In the genomic region with DNA sequence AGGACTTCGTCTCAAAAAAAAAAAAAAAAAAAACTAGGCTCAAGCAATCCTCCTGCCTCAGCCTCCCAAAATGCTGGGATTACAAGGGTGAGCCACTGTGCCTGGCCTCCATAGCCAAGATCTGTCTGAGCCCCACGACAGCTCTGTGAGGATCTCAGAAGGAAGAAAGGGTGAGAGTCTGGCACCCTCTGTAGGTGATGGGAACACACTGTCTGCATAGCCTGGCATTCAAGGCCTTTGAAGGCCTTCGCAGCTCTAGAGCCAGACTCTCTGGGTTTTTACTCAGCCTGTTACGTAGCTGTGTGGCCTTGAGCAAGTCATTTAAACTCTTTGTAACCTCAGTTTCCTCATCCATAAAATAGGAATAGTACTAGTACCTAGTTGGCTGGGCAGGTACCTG, we compare ENCODE assay signal across 8 cellular contexts.
DNase-seq lines count a peak whose midpoint lies in the region; ATAC-seq, FAIRE-seq and TF ChIP-seq lines count a peak whose summit lies in the region.

No MANE protein-coding gene starts in this region.

- no peak for ATAC-seq in GM19455 (IDR thresholded peaks at IDR 0.05; ENCODE audit: unreplicated experiment)

- FAIRE-seq in HTR-8/SVneo (lab: Jason Lieb, UNC), result no peak

- POLR2A ChIA-PET in RWPE1 (lab: Yijun Ruan, JAX; ENCODE audit: low non-redundant PET), result no interaction called here

- no peak overlapping the region for H3K4me3 ChIP-seq in WERI-Rb-1 (ENCODE audit: low read depth, low read length)
- no peak overlapping the region for H3K4me3 ChIP-seq in parathyroid adenoma (ENCODE audit: low read depth, low read length)

- CTCF ChIA-PET in RWPE1 (lab: Yijun Ruan, JAX), result interaction anchor here (0.6 kb wide), 1 partner anchor 99 kb away, joined by 3 read pairs; no protein-coding TSS in a partner anchor

- no peaks in the 10 kb centered on the region for H3K4me1 ChIP-seq in parathyroid adenoma

- DNase-seq in GM03348 (ENCODE audit: low spot score), result peak; percentile 76
- DNase-seq in HTR-8/SVneo (ENCODE audit: insufficient read length, low spot score), result peak; percentile 62
- DNase-seq in WERI-Rb-1, result peak; percentile 61
- peak; percentile 58 for DNase-seq in effector CD4-positive, alpha-beta T cell
- DNase-seq in NCI-H510A (lab: John Stamatoyannopoulos, UW), result no peak
- DNase-seq in RWPE1 (ENCODE audit: low spot score), result no peak

- no peak overlapping the region for H3K4me2 ChIP-seq in parathyroid adenoma (ENCODE audit: low read length)

- H3K27me3 ChIP-seq in WERI-Rb-1 (ENCODE audit: insufficient read depth, low read depth, severe bottlenecking) (no peaks in the 10 kb centered on the region), parathyroid adenoma (ENCODE audit: control insufficient read depth, insufficient read depth, low read length) (no peaks in the 10 kb centered on the region)

- TF ChIP-seq CTCF in WERI-Rb-1 (IDR thresholded peaks at IDR 0.05; ENCODE audit: low read depth, low read length) (peak; percentile 78), parathyroid adenoma (IDR thresholded peaks at IDR 0.05) (peak; percentile 10), RWPE1 (conservative IDR thresholded peaks at IDR 0.05; ENCODE audit: low read depth) (no peak)

- H3K27ac ChIP-seq in WERI-Rb-1 (no peak overlapping the region; the same call in 1 of the 2 replicates), parathyroid adenoma (no peak overlapping the region), RWPE1 (no peak overlapping the region)

- H3K79me2 ChIP-seq in parathyroid adenoma, result no peaks in the 10 kb centered on the region

- no peak overlapping the region for H2AFZ ChIP-seq in parathyroid adenoma

- H3K36me3 ChIP-seq in WERI-Rb-1 (no peaks in the 10 kb centered on the region), parathyroid adenoma (ENCODE audit: control insufficient read depth, insufficient read depth, low read length) (no peaks in the 10 kb centered on the region)

- H3K9me3 ChIP-seq in WERI-Rb-1 (ENCODE audit: severe bottlenecking), result no peaks in the 10 kb centered on the region
- no peaks in the 10 kb centered on the region for H3K9me3 ChIP-seq in parathyroid adenoma (ENCODE audit: control insufficient read depth, low read length)

- H3K9ac ChIP-seq in parathyroid adenoma, result no peak overlapping the region

Comparison
In these comparisons a context has a peak if more than half of its experiments do, and no peak if none do; other contexts are left out.
1. DNase-seq: peak in GM03348 (single experiment), HTR-8/SVneo (single experiment), WERI-Rb-1 (single experiment) and effector CD4-positive, alpha-beta T cell (single experiment); none in NCI-H510A (single experiment) and RWPE1 (single experiment).